Comparison of ENCODE assay signal across 8 cellular contexts in the genomic region with DNA sequence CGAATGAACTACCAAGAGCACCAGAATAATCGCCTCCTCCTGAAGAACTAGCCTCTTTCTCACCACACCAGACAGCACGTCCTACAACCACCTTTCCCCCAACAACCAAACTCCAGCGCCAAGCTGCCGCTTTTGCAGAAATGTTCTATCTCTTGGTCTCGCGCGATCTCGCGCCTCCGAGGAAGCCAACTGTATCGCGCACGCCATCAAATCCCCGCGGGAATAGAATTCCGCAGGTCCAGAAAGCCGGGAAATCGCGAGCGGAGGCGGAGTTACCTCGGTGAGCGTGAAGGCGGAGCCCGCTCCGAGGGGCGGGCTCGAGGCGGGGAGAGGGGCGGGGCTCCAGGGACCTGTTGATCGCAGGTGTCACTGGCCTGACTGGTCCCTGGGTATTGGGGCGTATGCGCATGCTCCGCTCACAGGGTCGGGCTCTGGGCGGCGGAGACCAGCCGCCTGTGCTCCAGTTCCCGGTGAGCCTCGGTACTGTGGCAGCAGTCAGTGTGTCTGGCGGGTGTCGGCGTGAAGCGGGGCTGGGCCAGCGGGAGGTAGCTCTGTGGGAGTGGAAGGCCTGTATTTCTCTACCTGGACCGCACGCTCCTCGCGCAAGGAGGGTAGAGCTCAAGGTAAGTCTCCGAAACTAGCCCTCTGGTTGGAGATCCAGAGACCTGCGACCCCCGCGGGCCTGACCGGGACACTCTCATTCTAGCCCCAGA. TPM values are rescaled to one million over a fixed set of nuclear protein-coding genes. Genes with fewer than 3 reads are reported as not detected.
DNase-seq lines count a peak whose midpoint lies in the region; ATAC-seq, FAIRE-seq and TF ChIP-seq lines count a peak whose summit lies in the region.

A gene (plus strand): TSS at position 463 of the 713 bp plus-strand sequence. CDS start 27,047 bp downstream, outside the sequence.

- intact Hi-C loops in kidney (cut with DNase I), result no loop called here

- H3K9me3 ChIP-seq in kidney (ENCODE audit: control insufficient read depth in 1 of 2, low read length in 2 of 2), result no peaks in the 10 kb centered on the region

- H3K4me1 ChIP-seq in kidney (ENCODE audit: control insufficient read depth in 1 of 2, insufficient read depth in 1 of 2, low read depth in 1 of 2, low read length in 2 of 2), result no peaks in the 10 kb centered on the region

- FAIRE-seq in GM19239 (lab: Jason Lieb, UNC) (peak; percentile 95), kidney (lab: Jason Lieb, UNC) (peak; percentile 90)

- TF ChIP-seq CTCF in kidney (IDR thresholded peaks at IDR 0.05; ENCODE audit: borderline replicate concordance, extremely low read depth, insufficient read depth), result no peak

- peak; percentile 95 for DNase-seq in AG20443 (ENCODE audit: low spot score)
- peak; percentile 70 for DNase-seq in GM19239 (ENCODE audit: insufficient read length, low spot score)
- peak; percentile 79 for DNase-seq in NCI-H524 treated with DMSO at 0.1 percent for 48 hours (lab: John Stamatoyannopoulos, UW)
- peak; percentile 99 for DNase-seq in activated CD4-positive, alpha-beta T cell treated with anti-CD3 and anti-CD28 coated beads for 48 hours
- peak; percentile 100 for DNase-seq in kidney
- peak; percentile 95 to 98 for DNase-seq in stimulated activated CD4-positive, alpha-beta T cell treated with anti-CD3 and anti-CD28 coated beads, Interleukin-15, amount 100 ng/mL, for 1 hour (ENCODE audit: low read depth in 1 of 2, low spot score in 1 of 2)

- peak within 1 kb of the TSS; percentile 88 to 98 for H3K4me3 ChIP-seq in kidney (ENCODE audit: low read length in 2 of 2)

- H3K9ac ChIP-seq in kidney (ENCODE audit: low read length in 2 of 2), result peak within 1 kb of the TSS; percentile 94 to 97

- peak; percentile 86 for ATAC-seq in HG03442 (IDR thresholded peaks at IDR 0.05; ENCODE audit: unreplicated experiment)

- H3K27ac ChIP-seq in cingulate gyrus (ENCODE audit: low read depth, low read length) (peak within 1 kb of the TSS; percentile 93), kidney (ENCODE audit: low read depth in 2 of 2, low read length in 2 of 2) (peak within 1 kb of the TSS; percentile 92 to 96)

- peaks cover 0 to under 1% of the 10 kb centered on the region in 2 donors for H3K36me3 ChIP-seq in kidney (ENCODE audit: control insufficient read depth in 1 of 2, insufficient read depth in 2 of 2, low read length in 2 of 2)

RNA-seq across cellular contexts. Expression of the gene that starts here (rescaled TPM):
- total RNA-seq in kidney, result 59.9 TPM
- polyA plus RNA-seq in kidney (ENCODE audit: insufficient read depth, low read depth, low replicate concordance), result 8.4 TPM

Comparison
In these comparisons a context has a peak if more than half of its experiments do, and no peak if none do; other contexts are left out.
1. Peak in every context shown above with its lines: DNase-seq, ATAC-seq, H3K4me3 ChIP-seq and H3K27ac ChIP-seq.